7 cellular contexts compared by ENCODE assay signal in the genomic region with DNA sequence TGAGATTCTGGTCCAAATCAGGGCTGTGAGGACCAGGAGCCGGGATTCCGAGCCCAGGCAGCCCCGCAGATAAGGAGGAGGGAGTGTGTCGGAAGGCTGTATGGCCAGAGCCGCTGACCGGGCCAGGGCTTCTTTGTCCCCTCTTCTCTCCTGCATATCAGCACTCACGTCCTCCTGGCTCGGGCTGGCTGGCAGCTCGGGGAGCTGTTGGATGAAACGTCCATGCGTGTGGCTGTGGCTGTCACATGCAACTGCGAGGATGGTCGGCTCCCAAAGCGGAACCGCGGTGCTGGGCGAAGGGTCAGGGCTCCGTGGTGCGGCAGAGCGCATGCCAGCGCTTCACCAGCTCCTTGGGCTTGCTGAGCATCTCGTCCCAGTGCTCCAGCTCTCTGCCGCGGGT. TPM values are rescaled to one million over a fixed set of nuclear protein-coding genes. Genes with fewer than 3 reads are reported as not detected.
DNase-seq lines count a peak whose midpoint lies in the region; ATAC-seq and TF ChIP-seq lines count a peak whose summit lies in the region.
"Not testable (repeated sequence)": the region's sequence is repeated elsewhere in the genome, so short reads cannot be mapped to it uniquely, and the experiment has no call there.
"Had no signal": no experiment of that assay in that cellular context is flagged by ENCODE, and none has a peak within 500 bp of the region (broad histone marks: within the 10 kb centered on the region; RNA-seq: fewer than 3 reads in every experiment).

No MANE protein-coding gene starts in this region.

- H3K4me1 Mint-ChIP-seq in GM23338: not testable (repeated sequence)

- not testable (repeated sequence) for TF ChIP-seq CTCF in GM23338 (conservative IDR thresholded peaks at IDR 0.05; ENCODE audit: low read depth in 2 of 2); heart left ventricle (IDR thresholded peaks at IDR 0.05)

- WGBS in heart left ventricle, 4 donors: no CpG with 5 or more reads among the region's 24 CpGs
- WGBS in right cardiac atrium: no CpG with 5 or more reads among the region's 24 CpGs
- no CpG with 5 or more reads among the region's 24 CpGs for WGBS in aorta, 2 donors

- not testable (repeated sequence) for DNase-seq in GM23338 (ENCODE audit: low spot score); Right ventricle myocardium inferior (ENCODE audit: missing footprints); heart left ventricle; left cardiac atrium; right cardiac atrium; aorta

- not testable (repeated sequence) for H3K36me3 ChIP-seq in GM23338 (ENCODE audit: insufficient read depth); heart left ventricle; aorta (ENCODE audit: control insufficient read depth in 1 of 2, insufficient read depth in 2 of 2, low read length in 1 of 2)

- H3K4me2 ChIP-seq in GM23338: not testable (repeated sequence)

- peak; percentile 24 for ATAC-seq in GM23338
- peak; percentile 70 for ATAC-seq in Right ventricle myocardium inferior
- ATAC-seq in heart left ventricle: peak; percentile 34 to 72 (median 59)
- peak; percentile 62 to 82 for ATAC-seq in left cardiac atrium
- peak; percentile 67 to 75 for ATAC-seq in right cardiac atrium
- peak; percentile 11 for ATAC-seq in aorta (ENCODE audit: low FRiP score)

- not testable (repeated sequence) for H4K20me1 ChIP-seq in GM23338 (replicated peaks; ENCODE audit: insufficient read depth)

- H3F3A ChIP-seq in GM23338 (replicated peaks; ENCODE audit: low read depth): not testable (repeated sequence)

- not testable (repeated sequence) for H3K79me2 ChIP-seq in GM23338 (replicated peaks; ENCODE audit: insufficient read depth)

- H3K4me3 Mint-ChIP-seq in GM23338: not testable (repeated sequence)

- not testable (repeated sequence) for H3K27me3 Mint-ChIP-seq in GM23338 (ENCODE audit: insufficient read depth, low read depth, poor library complexity)

- TF ChIP-seq POLR2A in heart left ventricle (IDR thresholded peaks at IDR 0.05): not testable (repeated sequence)

- not testable (repeated sequence) for H3K36me3 Mint-ChIP-seq in GM23338 (ENCODE audit: low read depth)

- H3K27ac Mint-ChIP-seq in GM23338: not testable (repeated sequence)

- not testable (repeated sequence) for H3K4me3 ChIP-seq in GM23338; heart left ventricle; right cardiac atrium (ENCODE audit: low read length); aorta (ENCODE audit: low read length in 2 of 2)

- not testable (repeated sequence) for H3K27ac ChIP-seq in GM23338 (ENCODE audit: low read depth); heart left ventricle; right cardiac atrium (ENCODE audit: low read length); aorta (ENCODE audit: low read depth in 1 of 2, low read length in 2 of 2)

- H3K9me2 ChIP-seq in GM23338 (ENCODE audit: insufficient read depth): not testable (repeated sequence)

- intact Hi-C loops in Right ventricle myocardium inferior (cut with DNase I); heart left ventricle (cut with DNase I); left cardiac atrium (cut with DNase I); right cardiac atrium (cut with DNase I); aorta (cut with DNase I): not testable (repeated sequence)

- H3K9me3 Mint-ChIP-seq in GM23338: not testable (repeated sequence)

- not testable (repeated sequence) for H3K9me3 ChIP-seq in heart left ventricle; right cardiac atrium (ENCODE audit: control insufficient read depth, low read length); aorta (ENCODE audit: control insufficient read depth, low read length)

- H2AFZ ChIP-seq in GM23338: not testable (repeated sequence)

- H3K4me1 ChIP-seq in GM23338 (ENCODE audit: insufficient read depth); heart left ventricle; right cardiac atrium (ENCODE audit: control insufficient read depth, insufficient read depth, low read length); aorta (ENCODE audit: control insufficient read depth in 1 of 2, insufficient read depth in 2 of 2, low read length in 2 of 2): not testable (repeated sequence)

- not testable (repeated sequence) for H3K27me3 ChIP-seq in GM23338 (ENCODE audit: insufficient read depth); heart left ventricle; right cardiac atrium (ENCODE audit: control insufficient read depth, insufficient read depth); aorta (ENCODE audit: control insufficient read depth in 1 of 2, insufficient read depth in 2 of 2, low read length in 1 of 2)

RNA-seq across cellular contexts. Expression of a gene that starts 9.5 kb away (rescaled TPM):
- 0.08 and 0.24 TPM in 2 replicates for total RNA-seq in GM23338 (2014; rRNA removed; shearing (Covaris generic))
- 0.08 TPM in 1 of 2 replicates, not detected in the other for polyA plus RNA-seq in GM23338 (2016; fragmentation: Nextera tagmentation; extraction: Ambion mirVana)
- total RNA-seq in Right ventricle myocardium inferior: 0.62 TPM
- total RNA-seq in heart left ventricle: 1 to 10 TPM in 6 of 9 donors, under 1 TPM in 3; 0.88 to 4.6 (median 1.6) TPM
- 1 to 10 TPM in 1 of 2 donors, under 1 TPM in 1; 0.53 to 1.1 TPM for polyA plus RNA-seq in heart left ventricle
- 1 to 10 TPM; 1.6 to 3.8 TPM for total RNA-seq in left cardiac atrium
- total RNA-seq in right cardiac atrium: 1 to 10 TPM in 3 of 4 donors, under 1 TPM in 1; 0.79 to 2.2 (median 1.1) TPM
- polyA plus RNA-seq in right cardiac atrium: 0.81 TPM
- total RNA-seq in aorta: 10 to 100 TPM in 1 of 2 donors, 1 to 10 TPM in 1; 2.7 to 15.9 TPM
- under 1 TPM in 1 of 2 donors, not detected in 1; 0.59 TPM for polyA plus RNA-seq in aorta
- total RNA-seq: B cell had no signal

Comparison
In these comparisons a context has a peak if more than half of its experiments do, and no peak if none do; other contexts are left out.
1. ATAC-seq: peak in every context shown above with its lines; median percentile 72 in left cardiac atrium; 71 in right cardiac atrium; 70 in Right ventricle myocardium inferior; 59 in heart left ventricle; 24 in GM23338; 11 in aorta.